In genomic region chr10:88063861-88064521, GRCh38 we compare ENCODE assay signal across 1 cellular context.
TF ChIP-seq lines count a peak whose summit lies in the region.

No MANE protein-coding gene starts in this region.

TF ChIP-seq in GM12878, 131 proteins besides CTCF, POLR2A, EP300 and RAD21 (continued from another document):
- no peak for TF ChIP-seq ZNF592 (IDR thresholded peaks at IDR 0.05)
- TF ChIP-seq ZNF24 (IDR thresholded peaks at IDR 0.05): no peak
- no peak for TF ChIP-seq YY1 (IDR thresholded peaks at IDR 0.05; ENCODE audit: low read depth, low read length)
- no peak for TF ChIP-seq CUX1 (IDR thresholded peaks at IDR 0.05; ENCODE audit: insufficient replicate concordance, low read depth, low read length)
